In the genomic region with DNA sequence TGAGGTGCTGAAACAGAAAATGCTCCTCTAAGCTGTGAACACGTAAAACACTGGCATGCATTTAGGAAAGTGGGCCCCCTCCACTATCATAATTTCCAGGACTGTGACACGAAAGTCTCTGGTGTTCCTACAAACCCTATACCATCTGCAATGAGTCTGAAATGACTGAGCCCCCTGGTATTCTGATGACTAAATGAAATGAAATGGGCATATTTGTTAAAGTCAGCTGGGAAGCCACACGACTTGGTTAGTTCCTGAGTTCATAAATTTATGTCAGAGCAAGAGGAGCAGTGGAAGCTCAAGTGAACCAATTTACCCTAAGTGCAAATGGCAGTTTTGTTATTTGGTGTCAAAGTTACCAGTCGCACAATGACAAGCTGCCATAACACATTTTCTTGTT, we compare ENCODE assay signal across 16 cellular contexts.
DNase-seq lines count a peak whose midpoint lies in the region; ATAC-seq, FAIRE-seq and TF ChIP-seq lines count a peak whose summit lies in the region.
"Had no signal": no experiment of that assay in that cellular context is flagged by ENCODE, and none has a peak within 500 bp of the region (broad histone marks: within the 10 kb centered on the region; RNA-seq: fewer than 3 reads in every experiment).

No MANE protein-coding gene starts in this region.

- H3K9ac ChIP-seq in GM23248 = no peak overlapping the region
- H3K9ac ChIP-seq: neural progenitor cell had no signal

- H3K4me1 ChIP-seq in GM23248 (ENCODE audit: insufficient read depth) (peaks cover 17% of the 10 kb centered on the region), esophagus squamous epithelium (no peaks in the 10 kb centered on the region)
- H3K4me1 ChIP-seq: neural progenitor cell had no signal

- DNase-seq in GM23248 (peak; percentile 87), fibroblast of the aortic adventitia (ENCODE audit: low read depth) (peak; percentile 65), urothelium cell line (ENCODE audit: low spot score) (peak; percentile 33), esophagus squamous epithelium (lab: John Stamatoyannopoulos, UW) (no peak), posterior vena cava (ENCODE audit: low spot score) (no peak)
- DNase-seq: activated naive CD4-positive, alpha-beta T cell; Calu3; central memory CD4-positive, alpha-beta T cell; NCI-H1105 had no signal

- ATAC-seq in SK-N-SH treated with all-trans-retinoic acid at 6 μM for 48 hours (peak; percentile 94), GM21825 (IDR thresholded peaks at IDR 0.05; ENCODE audit: unreplicated experiment) (no peak)
- ATAC-seq: sciatic nerve, WTC11 had no signal

- intact Hi-C loops in esophagus squamous epithelium (cut with DNase I) = no loop called here
- intact Hi-C loops in posterior vena cava (cut with DNase I) = no loop called here

- H3K9me3 ChIP-seq in GM23248 (ENCODE audit: low read depth) (no peaks in the 10 kb centered on the region), esophagus squamous epithelium (no peaks in the 10 kb centered on the region)

- H3K27ac ChIP-seq in GM23248 = peak overlapping the region; percentile 24
- no peak overlapping the region for H3K27ac ChIP-seq in esophagus squamous epithelium
- H3K27ac ChIP-seq: neural progenitor cell had no signal

- no peak for TF ChIP-seq POLR2A in esophagus squamous epithelium (IDR thresholded peaks at IDR 0.05)

- H3F3A ChIP-seq in GM23248 (ENCODE audit: insufficient read depth) = 0 out of 2 replicates have a peak, but pooled peaks cover 5% of the 10 kb centered on the region

- no peak for TF ChIP-seq CTCF in fibroblast of the aortic adventitia (IDR thresholded peaks at IDR 0.05; ENCODE audit: insufficient read depth, low read length)
- TF ChIP-seq CTCF in esophagus squamous epithelium (IDR thresholded peaks at IDR 0.05) = no peak

- H3K36me3 ChIP-seq in GM23248 (ENCODE audit: low read depth) (no peaks in the 10 kb centered on the region), esophagus squamous epithelium (no peaks in the 10 kb centered on the region)
- H3K36me3 ChIP-seq: neural progenitor cell had no signal

- H3K4me3 ChIP-seq in GM23248 (no peak overlapping the region), fibroblast of the aortic adventitia (ENCODE audit: low read depth, low read length) (no peak overlapping the region), esophagus squamous epithelium (no peak overlapping the region)
- H3K4me3 ChIP-seq: lung, neural progenitor cell had no signal

- H4K20me1 ChIP-seq in GM23248 (ENCODE audit: insufficient read depth) = no peaks in the 10 kb centered on the region

- peak; percentile 27 for FAIRE-seq in urothelium cell line (lab: Jason Lieb, UNC)
- FAIRE-seq: endometrium had no signal

- H3K27me3 ChIP-seq in GM23248 (replicated peaks; ENCODE audit: insufficient read depth) (no peaks in the 10 kb centered on the region), esophagus squamous epithelium (no peaks in the 10 kb centered on the region)
- H3K27me3 ChIP-seq: neural progenitor cell had no signal

- peak overlapping the region; percentile 44 for H3K4me2 ChIP-seq in GM23248 (ENCODE audit: unreplicated experiment)
- H3K4me2 ChIP-seq: neural progenitor cell had no signal

- no peak overlapping the region for H2AFZ ChIP-seq in GM23248
- H2AFZ ChIP-seq: neural progenitor cell had no signal

- in situ Hi-C loops in GM23248 (cut with MboI) = no loop called here

- H3K9me2 ChIP-seq in GM23248 (ENCODE audit: insufficient read depth) = no peaks in the 10 kb centered on the region

- WGBS in GM23248 (ENCODE audit: low coverage in 1 of 2, low lambda C conversion rate in 2 of 2, missing lambda C conversion rate in 2 of 2), 2 experiments = 18 to 26% methylated on average over 4 of the region's 4 CpGs
- WGBS in esophagus squamous epithelium, 2 donors = 53 to 54% methylated on average over 4 of the region's 4 CpGs

- H3K79me2 ChIP-seq in GM23248 (ENCODE audit: insufficient read depth) = no peaks in the 10 kb centered on the region

TF ChIP-seq in SK-N-SH treated with all-trans-retinoic acid at 6 μM for 48 hours, 23 proteins besides CTCF, POLR2A, EP300 and RAD21:
- TF ChIP-seq ESRRG (CRISPR knock-in tag; IDR thresholded peaks at IDR 0.05) (no peak), SNAI2 (CRISPR knock-in tag; IDR thresholded peaks at IDR 0.05) (no peak), OSR1 (CRISPR knock-in tag; IDR thresholded peaks at IDR 0.05) (no peak), BACH2 (CRISPR knock-in tag; IDR thresholded peaks at IDR 0.05; ENCODE audit: borderline replicate concordance) (no peak), TCF4 (CRISPR knock-in tag; IDR thresholded peaks at IDR 0.05; ENCODE audit: borderline replicate concordance) (no peak), ZC3H10 (CRISPR knock-in tag; IDR thresholded peaks at IDR 0.05) (peak; percentile 22; the same call in 1 of the 2 replicates), ZFP30 (CRISPR knock-in tag; IDR thresholded peaks at IDR 0.05) (no peak), ARNTL (CRISPR knock-in tag; IDR thresholded peaks at IDR 0.05; ENCODE audit: borderline replicate concordance, low read depth) (no peak), TOX (CRISPR knock-in tag; IDR thresholded peaks at IDR 0.05; ENCODE audit: borderline replicate concordance) (peak; percentile 50; the same call in 1 of the 2 replicates)
- TF ChIP-seq, protein P1, sequence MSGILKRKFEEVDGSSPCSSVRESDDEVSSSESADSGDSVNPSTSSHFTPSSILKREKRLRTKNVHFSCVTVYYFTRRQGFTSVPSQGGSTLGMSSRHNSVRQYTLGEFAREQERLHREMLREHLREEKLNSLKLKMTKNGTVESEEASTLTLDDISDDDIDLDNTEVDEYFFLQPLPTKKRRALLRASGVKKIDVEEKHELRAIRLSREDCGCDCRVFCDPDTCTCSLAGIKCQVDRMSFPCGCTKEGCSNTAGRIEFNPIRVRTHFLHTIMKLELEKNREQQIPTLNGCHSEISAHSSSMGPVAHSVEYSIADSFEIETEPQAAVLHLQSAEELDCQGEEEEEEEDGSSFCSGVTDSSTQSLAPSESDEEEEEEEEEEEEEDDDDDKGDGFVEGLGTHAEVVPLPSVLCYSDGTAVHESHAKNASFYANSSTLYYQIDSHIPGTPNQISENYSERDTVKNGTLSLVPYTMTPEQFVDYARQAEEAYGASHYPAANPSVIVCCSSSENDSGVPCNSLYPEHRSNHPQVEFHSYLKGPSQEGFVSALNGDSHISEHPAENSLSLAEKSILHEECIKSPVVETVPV (CRISPR knock-in tag; IDR thresholded peaks at IDR 0.05) = no peak
- TF ChIP-seq, protein P2, sequence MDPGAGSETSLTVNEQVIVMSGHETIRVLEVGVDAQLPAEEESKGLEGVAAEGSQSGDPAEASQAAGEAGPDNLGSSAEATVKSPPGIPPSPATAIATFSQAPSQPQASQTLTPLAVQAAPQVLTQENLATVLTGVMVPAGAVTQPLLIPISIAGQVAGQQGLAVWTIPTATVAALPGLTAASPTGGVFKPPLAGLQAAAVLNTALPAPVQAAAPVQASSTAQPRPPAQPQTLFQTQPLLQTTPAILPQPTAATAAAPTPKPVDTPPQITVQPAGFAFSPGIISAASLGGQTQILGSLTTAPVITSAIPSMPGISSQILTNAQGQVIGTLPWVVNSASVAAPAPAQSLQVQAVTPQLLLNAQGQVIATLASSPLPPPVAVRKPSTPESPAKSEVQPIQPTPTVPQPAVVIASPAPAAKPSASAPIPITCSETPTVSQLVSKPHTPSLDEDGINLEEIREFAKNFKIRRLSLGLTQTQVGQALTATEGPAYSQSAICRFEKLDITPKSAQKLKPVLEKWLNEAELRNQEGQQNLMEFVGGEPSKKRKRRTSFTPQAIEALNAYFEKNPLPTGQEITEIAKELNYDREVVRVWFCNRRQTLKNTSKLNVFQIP (CRISPR knock-in tag; IDR thresholded peaks at IDR 0.05; ENCODE audit: borderline replicate concordance, low read depth) = peak; percentile 24; the same call in 1 of the 2 replicates

Comparison
In these comparisons a context has a peak if more than half of its experiments do, and no peak if none do; other contexts are left out.
1. DNase-seq: peak in GM23248 (single experiment), fibroblast of the aortic adventitia (single experiment) and urothelium cell line (single experiment); none in esophagus squamous epithelium (single experiment) and posterior vena cava (single experiment).